Comparison of ENCODE assay signal across 2 cellular contexts in the genomic region with DNA sequence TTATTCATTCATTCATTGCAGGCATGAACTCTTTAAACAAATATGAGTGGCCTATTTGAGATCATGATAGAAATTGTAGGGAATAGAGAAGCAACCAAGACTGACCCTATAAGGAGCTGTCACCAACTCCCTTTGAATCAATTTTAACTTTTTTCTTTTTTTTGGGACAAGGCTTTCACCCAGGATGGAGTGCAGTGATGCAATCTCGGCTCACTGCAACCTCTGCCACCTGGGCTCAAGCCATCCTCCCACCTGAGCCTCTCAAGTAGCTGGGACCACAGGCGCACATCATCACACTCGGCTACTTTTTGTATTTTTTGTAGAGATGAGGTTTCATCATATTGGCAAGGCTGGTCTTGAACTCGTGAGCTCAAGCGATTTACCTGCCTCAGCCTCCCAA.
TF ChIP-seq lines count a peak whose summit lies in the region.

No MANE protein-coding gene starts in this region.

TF ChIP-seq in liver, 16 proteins besides CTCF, POLR2A, EP300 and RAD21:
- TF ChIP-seq ZBTB33 (IDR thresholded peaks at IDR 0.05), result no peak
- TF ChIP-seq, protein P1, sequence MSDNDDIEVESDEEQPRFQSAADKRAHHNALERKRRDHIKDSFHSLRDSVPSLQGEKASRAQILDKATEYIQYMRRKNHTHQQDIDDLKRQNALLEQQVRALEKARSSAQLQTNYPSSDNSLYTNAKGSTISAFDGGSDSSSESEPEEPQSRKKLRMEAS (IDR thresholded peaks at IDR 0.05), result no peak
- TF ChIP-seq SP1 (IDR thresholded peaks at IDR 0.05), result no peak
- no peak for TF ChIP-seq FOXA2 (IDR thresholded peaks at IDR 0.05)
- TF ChIP-seq HNF4A (conservative IDR thresholded peaks at IDR 0.05), result no peak
- TF ChIP-seq TAF1 (conservative IDR thresholded peaks at IDR 0.05), result no peak
- no peak for TF ChIP-seq HNF4G (IDR thresholded peaks at IDR 0.05)
- no peak for TF ChIP-seq NR2F2 (IDR thresholded peaks at IDR 0.05)
- no peak for TF ChIP-seq EGR1 (IDR thresholded peaks at IDR 0.05; ENCODE audit: low read depth in 2 of 2)
- TF ChIP-seq YY1 (IDR thresholded peaks at IDR 0.05), result no peak
- no peak for TF ChIP-seq GABPA (IDR thresholded peaks at IDR 0.05 in 1 of 2, conservative IDR thresholded peaks at IDR 0.05 in 1 of 2)
- no peak for TF ChIP-seq ATF3 (IDR thresholded peaks at IDR 0.05)
- TF ChIP-seq JUND (IDR thresholded peaks at IDR 0.05), result no peak

TF ChIP-seq in K562, 482 proteins besides CTCF, POLR2A, EP300 and RAD21:
- TF ChIP-seq ELF2 (CRISPR knock-in tag; IDR thresholded peaks at IDR 0.05) (no peak), CEBPG (CRISPR knock-in tag; IDR thresholded peaks at IDR 0.05) (peak; percentile 32; the same call in 1 of the 2 replicates), CEBPG (tag; conservative IDR thresholded peaks at IDR 0.05 in 1 of 2, IDR thresholded peaks at IDR 0.05 in 1 of 2) (peak; percentile 70 to 72), ZBTB1 (CRISPR knock-in tag; IDR thresholded peaks at IDR 0.05; ENCODE audit: borderline replicate concordance, low read depth) (no peak), CTBP1 (IDR thresholded peaks at IDR 0.05; ENCODE audit: borderline replicate concordance) (0 out of 2 replicates have a peak, but pooled peaks have one; percentile 13), POU5F1 (IDR thresholded peaks at IDR 0.05; ENCODE audit: borderline replicate concordance, low read depth, low read length, partially characterized antibody) (no peak), ATF3 (IDR thresholded peaks at IDR 0.05) (peak; percentile 77), ATF3 (CRISPR knock-in tag; conservative IDR thresholded peaks at IDR 0.05) (no peak), ARHGAP35 (IDR thresholded peaks at IDR 0.05; ENCODE audit: partially characterized antibody) (no peak), SAFB (IDR thresholded peaks at IDR 0.05; ENCODE audit: borderline replicate concordance, low read depth, low read length) (no peak), SAP30 (IDR thresholded peaks at IDR 0.05; ENCODE audit: borderline replicate concordance, insufficient read depth, low read depth, low read length, poor library complexity, severe bottlenecking) (peak; percentile 3), EWSR1 (IDR thresholded peaks at IDR 0.05; ENCODE audit: borderline replicate concordance, low read depth, partially characterized antibody) (no peak), CEBPB (tag; IDR thresholded peaks at IDR 0.05) (peak; percentile 78), SRSF9 (IDR thresholded peaks at IDR 0.05; ENCODE audit: borderline replicate concordance, low read depth, low read length) (no peak)
